Comparison of ENCODE assay signal across 1 cellular context in genomic region chr13:69243366-69243765, GRCh38.
TF ChIP-seq lines count a peak whose summit lies in the region.

No MANE protein-coding gene starts in this region.

TF ChIP-seq in GM23338, 12 proteins besides CTCF, POLR2A, EP300 and RAD21 (continued from another document):
- TF ChIP-seq, protein P1, sequence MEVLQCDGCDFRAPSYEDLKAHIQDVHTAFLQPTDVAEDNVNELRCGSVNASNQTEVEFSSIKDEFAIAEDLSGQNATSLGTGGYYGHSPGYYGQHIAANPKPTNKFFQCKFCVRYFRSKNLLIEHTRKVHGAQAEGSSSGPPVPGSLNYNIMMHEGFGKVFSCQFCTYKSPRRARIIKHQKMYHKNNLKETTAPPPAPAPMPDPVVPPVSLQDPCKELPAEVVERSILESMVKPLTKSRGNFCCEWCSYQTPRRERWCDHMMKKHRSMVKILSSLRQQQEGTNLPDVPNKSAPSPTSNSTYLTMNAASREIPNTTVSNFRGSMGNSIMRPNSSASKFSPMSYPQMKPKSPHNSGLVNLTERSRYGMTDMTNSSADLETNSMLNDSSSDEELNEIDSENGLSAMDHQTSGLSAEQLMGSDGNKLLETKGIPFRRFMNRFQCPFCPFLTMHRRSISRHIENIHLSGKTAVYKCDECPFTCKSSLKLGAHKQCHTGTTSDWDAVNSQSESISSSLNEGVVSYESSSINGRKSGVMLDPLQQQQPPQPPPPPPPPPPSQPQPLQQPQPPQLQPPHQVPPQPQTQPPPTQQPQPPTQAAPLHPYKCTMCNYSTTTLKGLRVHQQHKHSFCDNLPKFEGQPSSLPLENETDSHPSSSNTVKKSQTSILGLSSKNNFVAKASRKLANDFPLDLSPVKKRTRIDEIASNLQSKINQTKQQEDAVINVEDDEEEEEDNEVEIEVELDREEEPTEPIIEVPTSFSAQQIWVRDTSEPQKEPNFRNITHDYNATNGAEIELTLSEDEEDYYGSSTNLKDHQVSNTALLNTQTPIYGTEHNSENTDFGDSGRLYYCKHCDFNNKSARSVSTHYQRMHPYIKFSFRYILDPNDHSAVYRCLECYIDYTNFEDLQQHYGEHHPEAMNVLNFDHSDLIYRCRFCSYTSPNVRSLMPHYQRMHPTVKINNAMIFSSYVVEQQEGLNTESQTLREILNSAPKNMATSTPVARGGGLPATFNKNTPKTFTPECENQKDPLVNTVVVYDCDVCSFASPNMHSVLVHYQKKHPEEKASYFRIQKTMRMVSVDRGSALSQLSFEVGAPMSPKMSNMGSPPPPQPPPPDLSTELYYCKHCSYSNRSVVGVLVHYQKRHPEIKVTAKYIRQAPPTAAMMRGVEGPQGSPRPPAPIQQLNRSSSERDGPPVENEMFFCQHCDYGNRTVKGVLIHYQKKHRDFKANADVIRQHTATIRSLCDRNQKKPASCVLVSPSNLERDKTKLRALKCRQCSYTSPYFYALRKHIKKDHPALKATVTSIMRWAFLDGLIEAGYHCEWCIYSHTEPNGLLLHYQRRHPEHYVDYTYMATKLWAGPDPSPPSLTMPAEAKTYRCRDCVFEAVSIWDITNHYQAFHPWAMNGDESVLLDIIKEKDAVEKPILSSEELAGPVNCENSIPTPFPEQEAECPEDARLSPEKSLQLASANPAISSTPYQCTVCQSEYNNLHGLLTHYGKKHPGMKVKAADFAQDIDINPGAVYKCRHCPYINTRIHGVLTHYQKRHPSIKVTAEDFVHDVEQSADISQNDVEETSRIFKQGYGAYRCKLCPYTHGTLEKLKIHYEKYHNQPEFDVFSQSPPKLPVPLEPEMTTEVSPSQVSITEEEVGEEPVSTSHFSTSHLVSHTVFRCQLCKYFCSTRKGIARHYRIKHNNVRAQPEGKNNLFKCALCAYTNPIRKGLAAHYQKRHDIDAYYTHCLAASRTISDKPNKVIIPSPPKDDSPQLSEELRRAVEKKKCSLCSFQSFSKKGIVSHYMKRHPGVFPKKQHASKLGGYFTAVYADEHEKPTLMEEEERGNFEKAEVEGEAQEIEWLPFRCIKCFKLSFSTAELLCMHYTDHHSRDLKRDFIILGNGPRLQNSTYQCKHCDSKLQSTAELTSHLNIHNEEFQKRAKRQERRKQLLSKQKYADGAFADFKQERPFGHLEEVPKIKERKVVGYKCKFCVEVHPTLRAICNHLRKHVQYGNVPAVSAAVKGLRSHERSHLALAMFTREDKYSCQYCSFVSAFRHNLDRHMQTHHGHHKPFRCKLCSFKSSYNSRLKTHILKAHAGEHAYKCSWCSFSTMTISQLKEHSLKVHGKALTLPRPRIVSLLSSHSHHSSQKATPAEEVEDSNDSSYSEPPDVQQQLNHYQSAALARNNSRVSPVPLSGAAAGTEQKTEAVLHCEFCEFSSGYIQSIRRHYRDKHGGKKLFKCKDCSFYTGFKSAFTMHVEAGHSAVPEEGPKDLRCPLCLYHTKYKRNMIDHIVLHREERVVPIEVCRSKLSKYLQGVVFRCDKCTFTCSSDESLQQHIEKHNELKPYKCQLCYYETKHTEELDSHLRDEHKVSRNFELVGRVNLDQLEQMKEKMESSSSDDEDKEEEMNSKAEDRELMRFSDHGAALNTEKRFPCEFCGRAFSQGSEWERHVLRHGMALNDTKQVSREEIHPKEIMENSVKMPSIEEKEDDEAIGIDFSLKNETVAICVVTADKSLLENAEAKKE (CRISPR knock-in tag; IDR thresholded peaks at IDR 0.05), result no peak
- TF ChIP-seq ZNF114 (CRISPR knock-in tag; IDR thresholded peaks at IDR 0.05) (no peak), ZNF331 (CRISPR knock-in tag; IDR thresholded peaks at IDR 0.05; ENCODE audit: low read depth) (no peak), EZH2 (IDR thresholded peaks at IDR 0.05; ENCODE audit: low read depth, unreplicated experiment) (no peak), NANOG (IDR thresholded peaks at IDR 0.05; ENCODE audit: borderline replicate concordance) (no peak)
- TF ChIP-seq, protein P2, sequence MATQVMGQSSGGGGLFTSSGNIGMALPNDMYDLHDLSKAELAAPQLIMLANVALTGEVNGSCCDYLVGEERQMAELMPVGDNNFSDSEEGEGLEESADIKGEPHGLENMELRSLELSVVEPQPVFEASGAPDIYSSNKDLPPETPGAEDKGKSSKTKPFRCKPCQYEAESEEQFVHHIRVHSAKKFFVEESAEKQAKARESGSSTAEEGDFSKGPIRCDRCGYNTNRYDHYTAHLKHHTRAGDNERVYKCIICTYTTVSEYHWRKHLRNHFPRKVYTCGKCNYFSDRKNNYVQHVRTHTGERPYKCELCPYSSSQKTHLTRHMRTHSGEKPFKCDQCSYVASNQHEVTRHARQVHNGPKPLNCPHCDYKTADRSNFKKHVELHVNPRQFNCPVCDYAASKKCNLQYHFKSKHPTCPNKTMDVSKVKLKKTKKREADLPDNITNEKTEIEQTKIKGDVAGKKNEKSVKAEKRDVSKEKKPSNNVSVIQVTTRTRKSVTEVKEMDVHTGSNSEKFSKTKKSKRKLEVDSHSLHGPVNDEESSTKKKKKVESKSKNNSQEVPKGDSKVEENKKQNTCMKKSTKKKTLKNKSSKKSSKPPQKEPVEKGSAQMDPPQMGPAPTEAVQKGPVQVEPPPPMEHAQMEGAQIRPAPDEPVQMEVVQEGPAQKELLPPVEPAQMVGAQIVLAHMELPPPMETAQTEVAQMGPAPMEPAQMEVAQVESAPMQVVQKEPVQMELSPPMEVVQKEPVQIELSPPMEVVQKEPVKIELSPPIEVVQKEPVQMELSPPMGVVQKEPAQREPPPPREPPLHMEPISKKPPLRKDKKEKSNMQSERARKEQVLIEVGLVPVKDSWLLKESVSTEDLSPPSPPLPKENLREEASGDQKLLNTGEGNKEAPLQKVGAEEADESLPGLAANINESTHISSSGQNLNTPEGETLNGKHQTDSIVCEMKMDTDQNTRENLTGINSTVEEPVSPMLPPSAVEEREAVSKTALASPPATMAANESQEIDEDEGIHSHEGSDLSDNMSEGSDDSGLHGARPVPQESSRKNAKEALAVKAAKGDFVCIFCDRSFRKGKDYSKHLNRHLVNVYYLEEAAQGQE (IDR thresholded peaks at IDR 0.05; ENCODE audit: unreplicated experiment), result no peak
TF ChIP-seq in GM23338: peak in this region for 0.
